ENCODE assay signal across 10 cellular contexts in the genomic region with DNA sequence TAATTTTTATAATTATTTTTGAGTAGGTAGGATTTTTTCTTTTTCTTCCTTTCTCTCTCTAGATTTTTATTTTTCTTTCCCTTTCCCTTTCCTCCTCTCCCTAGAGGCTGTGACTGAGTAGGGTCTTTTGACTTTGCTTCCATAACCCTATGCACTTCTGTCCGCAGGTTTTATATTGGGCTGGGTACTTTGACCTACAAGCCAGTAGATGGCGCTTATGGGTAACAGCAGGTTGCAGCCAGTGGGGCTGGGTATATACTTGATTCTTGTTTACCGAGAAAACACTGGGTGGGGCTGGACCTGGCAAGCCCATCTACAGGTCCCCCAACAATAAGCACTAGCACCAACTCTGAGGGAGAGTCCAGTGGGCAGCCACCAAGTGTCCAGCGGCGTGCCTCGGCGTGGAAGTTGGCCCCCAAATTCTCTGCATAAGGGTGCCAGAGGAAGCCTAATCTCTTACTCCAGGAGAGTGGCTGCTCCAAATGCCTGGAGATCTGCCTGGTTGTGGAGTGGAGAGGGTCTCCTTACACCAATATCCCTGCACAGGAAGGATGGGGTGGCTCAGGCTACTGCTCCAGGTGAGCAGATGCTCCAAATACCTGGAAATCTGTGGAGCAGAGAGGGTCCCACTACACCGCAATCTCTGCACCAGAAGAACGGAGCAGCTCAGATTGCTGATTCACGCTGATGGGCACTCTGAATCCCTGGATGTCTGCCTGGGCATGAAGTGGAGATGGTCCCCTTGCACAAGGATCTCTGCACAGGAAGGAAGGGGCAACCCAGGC. TPM values are rescaled to one million over a fixed set of nuclear protein-coding genes. Genes with fewer than 3 reads are reported as not detected.
DNase-seq lines count a peak whose midpoint lies in the region; ATAC-seq and TF ChIP-seq lines count a peak whose summit lies in the region.
"Not testable (repeated sequence)": the region's sequence is repeated elsewhere in the genome, so short reads cannot be mapped to it uniquely, and the experiment has no call there.
"Had no signal": no experiment of that assay in that cellular context is flagged by ENCODE, and none has a peak within 500 bp of the region (broad histone marks: within the 10 kb centered on the region; RNA-seq: fewer than 3 reads in every experiment).

No MANE protein-coding gene starts in this region.

- not testable (repeated sequence) for TF ChIP-seq POLR2A in vagina (IDR thresholded peaks at IDR 0.05)

- ATAC-seq in GM21576 (IDR thresholded peaks at IDR 0.05; ENCODE audit: unreplicated experiment) (peak; percentile 97), HG03342 (IDR thresholded peaks at IDR 0.05; ENCODE audit: unreplicated experiment) (peak; percentile 98)
- peak; percentile 89 for ATAC-seq in naive thymus-derived CD4-positive, alpha-beta T cell

- H3K36me3 Mint-ChIP-seq in activated naive CD4-positive, alpha-beta T cell treated with anti-CD3 and anti-CD28 coated beads for 36 hours (ENCODE audit: low read depth); naive thymus-derived CD4-positive, alpha-beta T cell: not testable (repeated sequence)

- not testable (repeated sequence) for H3K4me3 Mint-ChIP-seq in activated naive CD4-positive, alpha-beta T cell treated with anti-CD3 and anti-CD28 coated beads for 36 hours; naive thymus-derived CD4-positive, alpha-beta T cell

- DNase-seq in NT2/D1 (ENCODE audit: low read depth, low spot score) (peak; percentile 9), fibroblast of pulmonary artery (ENCODE audit: low read depth) (peak; percentile 56)
- DNase-seq in activated naive CD4-positive, alpha-beta T cell treated with anti-CD3 and anti-CD28 coated beads for 36 hours, result peak; percentile 52
- peak in 7 of 9 donors; percentile 22 to 60 (median 46) for DNase-seq in naive thymus-derived CD4-positive, alpha-beta T cell
- not testable (repeated sequence) for DNase-seq in vagina (ENCODE audit: extremely low spot score in 2 of 2)

- H3K9ac ChIP-seq in NT2/D1 (ENCODE audit: insufficient read length, low read depth), result not testable (repeated sequence)

- intact Hi-C loops in activated naive CD4-positive, alpha-beta T cell treated with anti-CD3 and anti-CD28 coated beads for 36 hours (cut with micrococcal nuclease), result loop anchor here (5.0 kb wide), 2 partner anchors 214 to 259 kb away; no protein-coding TSS in a partner anchor
- intact Hi-C loops in naive thymus-derived CD4-positive, alpha-beta T cell (cut with micrococcal nuclease), result loop anchor here (5.0 to 10.0 kb wide), 2 partner anchors 214 to 216 kb away; no protein-coding TSS in a partner anchor
- intact Hi-C loops in vagina (cut with DNase I), result not testable (repeated sequence)

- H3K27me3 Mint-ChIP-seq in activated naive CD4-positive, alpha-beta T cell treated with anti-CD3 and anti-CD28 coated beads for 36 hours (ENCODE audit: low read depth), result not testable (repeated sequence)
- H3K27me3 Mint-ChIP-seq in naive thymus-derived CD4-positive, alpha-beta T cell, result peaks cover 0 to 18% (median 5%) of the 10 kb centered on the region in 5 donors

- CTCF ChIA-PET in activated naive CD4-positive, alpha-beta T cell treated with anti-CD3 and anti-CD28 coated beads for 36 hours (lab: Charles Lee), result interaction anchor here (1.2 to 1.5 kb wide), 4 partner anchors 10 to 263 kb away, joined by 3 to 5 read pairs (median 3); no protein-coding TSS in a partner anchor
- CTCF ChIA-PET in naive thymus-derived CD4-positive, alpha-beta T cell (lab: Charles Lee), result not testable (repeated sequence)

- H3K4me1 Mint-ChIP-seq in activated naive CD4-positive, alpha-beta T cell treated with anti-CD3 and anti-CD28 coated beads for 36 hours (ENCODE audit: low read depth); naive thymus-derived CD4-positive, alpha-beta T cell: not testable (repeated sequence)

- H3K27ac Mint-ChIP-seq in activated naive CD4-positive, alpha-beta T cell treated with anti-CD3 and anti-CD28 coated beads for 36 hours; naive thymus-derived CD4-positive, alpha-beta T cell: not testable (repeated sequence)

- POLR2A ChIA-PET in naive thymus-derived CD4-positive, alpha-beta T cell (lab: Charles Lee), result not testable (repeated sequence)

- H3K9me3 ChIP-seq in NT2/D1 (ENCODE audit: insufficient read depth, low read length); naive thymus-derived CD4-positive, alpha-beta T cell (ENCODE audit: control insufficient read depth in 2 of 3, low read length in 3 of 3); vagina: not testable (repeated sequence)

- peak; percentile 38; the same call in 1 of the 2 replicates for TF ChIP-seq CTCF in GM12875 (IDR thresholded peaks at IDR 0.05; ENCODE audit: borderline replicate concordance, insufficient read depth, low read depth, low read length)
- peak; percentile 42 for TF ChIP-seq CTCF in fibroblast of pulmonary artery (IDR thresholded peaks at IDR 0.05; ENCODE audit: low read length, missing control alignments)
- peak in 2 of 3 experiments; percentile 16 to 19 for TF ChIP-seq CTCF in vagina (IDR thresholded peaks at IDR 0.05)

- H3K9me3 Mint-ChIP-seq in activated naive CD4-positive, alpha-beta T cell treated with anti-CD3 and anti-CD28 coated beads for 36 hours; naive thymus-derived CD4-positive, alpha-beta T cell: not testable (repeated sequence)

- H3K27ac ChIP-seq in naive thymus-derived CD4-positive, alpha-beta T cell (ENCODE audit: low read depth, low read length); vagina: not testable (repeated sequence)

- not testable (repeated sequence) for H3K36me3 ChIP-seq in NT2/D1 (ENCODE audit: insufficient read depth, insufficient read length, low read length); naive thymus-derived CD4-positive, alpha-beta T cell (ENCODE audit: control insufficient read depth in 2 of 3, insufficient read depth in 3 of 3, low read length in 3 of 3); vagina

- not testable (repeated sequence) for H3K27me3 ChIP-seq in NT2/D1 (ENCODE audit: insufficient read depth, insufficient read length); naive thymus-derived CD4-positive, alpha-beta T cell (ENCODE audit: control insufficient read depth in 2 of 2, insufficient read depth in 2 of 2, low read length in 2 of 2); vagina

- H3K4me1 ChIP-seq in NT2/D1 (ENCODE audit: insufficient read depth, insufficient read length); naive thymus-derived CD4-positive, alpha-beta T cell (ENCODE audit: control insufficient read depth in 2 of 2, insufficient read depth in 2 of 2, low read length in 2 of 2); vagina: not testable (repeated sequence)

- H3K4me3 ChIP-seq in GM12875 (ENCODE audit: low read depth, low read length); NT2/D1 (ENCODE audit: insufficient read length, low read depth); fibroblast of pulmonary artery (replicated peaks; ENCODE audit: low read depth, low read length); naive thymus-derived CD4-positive, alpha-beta T cell (ENCODE audit: low read length); vagina: not testable (repeated sequence)

RNA-seq across cellular contexts. Expression of a gene that starts 4.7 kb away (rescaled TPM):
- 1 to 10 TPM; 1.5 to 2.2 TPM for total RNA-seq in activated naive CD4-positive, alpha-beta T cell treated with anti-CD3 and anti-CD28 coated beads for 36 hours
- total RNA-seq in naive thymus-derived CD4-positive, alpha-beta T cell, result 1 to 10 TPM in 4 of 5 experiments, not detected in 1; 1.2 to 6.0 (median 3.4) TPM
- under 1 TPM in 1 of 2 donors, not detected in 1; 0.29 TPM for polyA plus RNA-seq in naive thymus-derived CD4-positive, alpha-beta T cell
- total RNA-seq in vagina, result 6.6 TPM

RNA-seq across cellular contexts. Expression of a gene that starts 17.1 kb away (rescaled TPM):
- 1 to 10 TPM; 6.5 to 7.6 TPM for total RNA-seq in activated naive CD4-positive, alpha-beta T cell treated with anti-CD3 and anti-CD28 coated beads for 36 hours
- 1 to 10 TPM in 4 of 5 experiments, under 1 TPM in 1; 0.34 to 4.4 (median 2.5) TPM for total RNA-seq in naive thymus-derived CD4-positive, alpha-beta T cell
- polyA plus RNA-seq in naive thymus-derived CD4-positive, alpha-beta T cell, result 1 to 10 TPM; 1.7 to 2.1 TPM
- total RNA-seq in vagina, result 8.3 TPM

RNA-seq across cellular contexts. Expression of a gene that starts 55.6 kb away (rescaled TPM):
- total RNA-seq in activated naive CD4-positive, alpha-beta T cell treated with anti-CD3 and anti-CD28 coated beads for 36 hours, result not detected
- not detected for total RNA-seq in naive thymus-derived CD4-positive, alpha-beta T cell
- polyA plus RNA-seq in naive thymus-derived CD4-positive, alpha-beta T cell, result not detected
- total RNA-seq in vagina, result not detected
- total RNA-seq: cardiac septum, mucosa of gallbladder had no signal
